In the genomic region with DNA sequence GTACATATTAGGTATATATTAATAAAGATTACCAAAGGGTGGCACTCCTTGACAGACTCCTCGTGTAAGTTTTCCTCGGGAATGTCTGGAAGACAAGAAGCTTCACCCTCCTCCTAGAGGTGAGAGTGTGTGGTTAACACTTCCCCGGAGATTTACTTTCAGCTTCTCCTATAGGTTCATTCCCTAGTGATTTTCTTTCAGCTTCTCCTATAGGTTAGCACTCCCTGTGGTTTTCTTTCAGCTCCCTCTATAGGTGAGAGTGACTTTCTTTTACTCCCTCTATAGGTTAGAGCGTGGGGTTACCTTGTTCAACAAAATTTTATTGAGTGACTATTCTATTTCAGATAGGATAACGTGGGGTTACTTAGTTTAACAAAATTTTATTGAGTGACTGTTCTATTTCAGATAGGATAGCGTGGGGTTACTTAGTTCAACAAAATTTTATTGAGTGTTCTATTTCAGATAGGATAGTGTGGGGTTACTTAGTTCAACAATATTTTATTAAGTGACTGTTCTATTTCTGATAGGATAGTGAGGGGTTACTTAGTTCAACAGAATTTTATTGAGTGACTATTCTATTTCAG, we compare ENCODE assay signal across 8 cellular contexts. TPM values are rescaled to one million over a fixed set of nuclear protein-coding genes. Genes with fewer than 3 reads are reported as not detected.
DNase-seq lines count a peak whose midpoint lies in the region; ATAC-seq and TF ChIP-seq lines count a peak whose summit lies in the region.

No MANE protein-coding gene starts in this region.

- H3K27me3 ChIP-seq in MM.1S (replicated peaks; ENCODE audit: insufficient read depth, low read length): no peaks in the 10 kb centered on the region
- H3K27me3 ChIP-seq in osteoblast (ENCODE audit: insufficient read depth, low read length): no peaks in the 10 kb centered on the region

- H3K36me3 ChIP-seq in MM.1S (replicated peaks; ENCODE audit: insufficient read depth, low read length) (no peaks in the 10 kb centered on the region), osteoblast (ENCODE audit: insufficient read depth, low read length) (no peaks in the 10 kb centered on the region)

- H3K9me3 ChIP-seq in MM.1S (replicated peaks; ENCODE audit: insufficient read depth, low read length) (no peaks in the 10 kb centered on the region), osteoblast (ENCODE audit: low read depth, low read length) (no peaks in the 10 kb centered on the region)

- H4K20me1 ChIP-seq in MM.1S (ENCODE audit: insufficient read depth, low read length) (no peaks in the 10 kb centered on the region), osteoblast (ENCODE audit: insufficient read depth, low read length) (no peaks in the 10 kb centered on the region)

- H3K27ac Mint-ChIP-seq in activated CD8-positive, alpha-beta T cell treated with anti-CD3 and anti-CD28 coated beads for 36 hours: no peak overlapping the region

- H3K9ac ChIP-seq in MM.1S (ENCODE audit: low read length): no peak overlapping the region

- H3F3A ChIP-seq in MM.1S (ENCODE audit: insufficient read depth, low read length): no peaks in the 10 kb centered on the region

- H3K27me3 Mint-ChIP-seq in activated CD8-positive, alpha-beta T cell treated with anti-CD3 and anti-CD28 coated beads for 36 hours: no peaks in the 10 kb centered on the region

- no peaks in the 10 kb centered on the region for H3K9me2 ChIP-seq in MM.1S (replicated peaks; ENCODE audit: insufficient read depth, low read length)

- H3K4me1 ChIP-seq in MM.1S (ENCODE audit: low read length): no peaks in the 10 kb centered on the region
- no peaks in the 10 kb centered on the region for H3K4me1 ChIP-seq in osteoblast (ENCODE audit: insufficient read depth, low read length)

- H3K27ac ChIP-seq in MM.1S (ENCODE audit: low read length): no peak overlapping the region
- no peak overlapping the region for H3K27ac ChIP-seq in osteoblast (ENCODE audit: low read depth, low read length)

- CTCF ChIA-PET in activated CD8-positive, alpha-beta T cell treated with anti-CD3 and anti-CD28 coated beads for 36 hours (lab: Charles Lee): interaction anchor here (1.0 to 1.3 kb wide), 6 partner anchors 15 to 280 kb away, joined by 3 to 4 read pairs (median 3); no protein-coding TSS in a partner anchor

- ATAC-seq in GM19452 (IDR thresholded peaks at IDR 0.05; ENCODE audit: unreplicated experiment) (peak; percentile 77), HG02938 (IDR thresholded peaks at IDR 0.05; ENCODE audit: unreplicated experiment) (no peak), GM21528 (IDR thresholded peaks at IDR 0.05; ENCODE audit: low FRiP score, unreplicated experiment) (no peak)
- peak; percentile 88 for ATAC-seq in activated CD8-positive, alpha-beta T cell treated with anti-CD3 and anti-CD28 coated beads for 36 hours

- H3K9me3 Mint-ChIP-seq in activated CD8-positive, alpha-beta T cell treated with anti-CD3 and anti-CD28 coated beads for 36 hours: no peaks in the 10 kb centered on the region

- no peak overlapping the region for H3K4me3 Mint-ChIP-seq in activated CD8-positive, alpha-beta T cell treated with anti-CD3 and anti-CD28 coated beads for 36 hours

- no peaks in the 10 kb centered on the region for H3K79me2 ChIP-seq in MM.1S (ENCODE audit: low read length)
- H3K79me2 ChIP-seq in osteoblast (ENCODE audit: insufficient read depth, low read length): no peaks in the 10 kb centered on the region

- H3K4me3 ChIP-seq in MM.1S (ENCODE audit: low read length) (no peak overlapping the region), osteoblast (ENCODE audit: insufficient read depth, low read length) (no peak overlapping the region)

- H3K4me1 Mint-ChIP-seq in activated CD8-positive, alpha-beta T cell treated with anti-CD3 and anti-CD28 coated beads for 36 hours (ENCODE audit: low read depth): no peaks in the 10 kb centered on the region

- peaks cover 6% of the 10 kb centered on the region for H3K36me3 Mint-ChIP-seq in activated CD8-positive, alpha-beta T cell treated with anti-CD3 and anti-CD28 coated beads for 36 hours (ENCODE audit: low read depth)

- H3K4me2 ChIP-seq in MM.1S (ENCODE audit: low read depth, low read length) (no peak overlapping the region), osteoblast (ENCODE audit: insufficient read depth, low read length) (no peak overlapping the region)

- peak; percentile 54 for TF ChIP-seq CTCF in MM.1S (IDR thresholded peaks at IDR 0.05; ENCODE audit: low read length)
- no peak for TF ChIP-seq CTCF in activated CD8-positive, alpha-beta T cell treated with anti-CD3 and anti-CD28 coated beads for 36 hours (IDR thresholded peaks at IDR 0.05)
- TF ChIP-seq CTCF in osteoblast (IDR thresholded peaks at IDR 0.05; ENCODE audit: extremely low read depth, low read depth, low read length): peak; percentile 20

- POLR2A ChIA-PET in activated CD8-positive, alpha-beta T cell treated with anti-CD3 and anti-CD28 coated beads for 36 hours (lab: Charles Lee): no interaction called here

- DNase-seq in CD1c-positive myeloid dendritic cell (ENCODE audit: extremely low spot score) (peak; percentile 36), MM.1S (peak; percentile 63), osteoblast (ENCODE audit: insufficient read length, low spot score, missing footprints) (peak; percentile 35), occipital lobe (lab: John Stamatoyannopoulos, UW) (no peak)
- no peak for DNase-seq in activated CD8-positive, alpha-beta T cell treated with anti-CD3 and anti-CD28 coated beads for 36 hours

- intact Hi-C loops in activated CD8-positive, alpha-beta T cell treated with anti-CD3 and anti-CD28 coated beads for 36 hours (cut with micrococcal nuclease): loop anchor here (10.0 kb wide), 1 partner anchor 279 kb away; no protein-coding TSS in a partner anchor

- no peak overlapping the region for H2AFZ ChIP-seq in MM.1S (ENCODE audit: low read length)
- no peak overlapping the region for H2AFZ ChIP-seq in osteoblast (ENCODE audit: low read length)

RNA-seq across cellular contexts. Expression of a gene that starts 32.7 kb away (rescaled TPM):
- total RNA-seq in activated CD8-positive, alpha-beta T cell treated with anti-CD3 and anti-CD28 coated beads for 36 hours: 10 to 100 TPM; 44.3 to 48.1 TPM
- total RNA-seq in osteoblast: 4.1 and 4.7 TPM in 2 replicates
- 4.8 TPM for total RNA-seq in occipital lobe

Comparison
In these comparisons a context has a peak if more than half of its experiments do, and no peak if none do; other contexts are left out.
1. DNase-seq: peak in CD1c-positive myeloid dendritic cell (single experiment), MM.1S (single experiment) and osteoblast (single experiment); none in activated CD8-positive, alpha-beta T cell treated with anti-CD3 and anti-CD28 coated beads for 36 hours (single experiment) and occipital lobe (single experiment).
2. ATAC-seq: peak in GM19452 (single experiment) and activated CD8-positive, alpha-beta T cell treated with anti-CD3 and anti-CD28 coated beads for 36 hours (single experiment); none in HG02938 (single experiment) and GM21528 (single experiment).